22 cellular contexts compared by ENCODE assay signal in the genomic region with DNA sequence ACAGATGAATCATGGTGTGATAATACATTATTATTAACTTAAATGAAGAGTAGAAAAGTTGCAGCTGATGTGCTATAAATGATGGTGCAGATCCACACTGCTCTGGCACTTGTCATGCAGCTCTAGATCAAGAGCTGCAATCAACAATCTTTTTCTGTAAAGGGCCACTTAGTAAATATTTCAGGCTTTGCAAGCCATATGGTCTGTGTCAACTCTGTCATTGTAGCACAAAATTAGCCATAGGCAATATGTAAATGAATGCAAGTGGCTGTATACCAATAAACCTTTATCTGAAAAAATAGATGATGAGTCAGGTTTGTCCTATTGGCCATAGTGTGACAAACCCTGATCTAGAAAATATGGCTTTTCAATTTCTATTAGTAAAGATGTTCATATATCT.
DNase-seq lines count a peak whose midpoint lies in the region; ATAC-seq, FAIRE-seq and TF ChIP-seq lines count a peak whose summit lies in the region.
"Had no signal": no experiment of that assay in that cellular context is flagged by ENCODE, and none has a peak within 500 bp of the region (broad histone marks: within the 10 kb centered on the region; RNA-seq: fewer than 3 reads in every experiment).

No MANE protein-coding gene starts in this region.

- no peak overlapping the region for H2BK12ac ChIP-seq in mesenchymal stem cell (ENCODE audit: low read length in 2 of 2)

- peaks cover 35% of the 10 kb centered on the region for H3K4me1 ChIP-seq in A673 (ENCODE audit: insufficient read depth, low read length, poor library complexity, severe bottlenecking)
- H3K4me1 ChIP-seq in GM12878 (ENCODE audit: control insufficient read depth, insufficient read depth, low read length) = no peaks in the 10 kb centered on the region
- no peaks in the 10 kb centered on the region for H3K4me1 ChIP-seq in mesenchymal stem cell (ENCODE audit: control insufficient read depth, insufficient read depth, low read depth, low read length)
- no peaks in the 10 kb centered on the region for H3K4me1 ChIP-seq in adrenal gland (replicated peaks in 1 of 2)
- H3K4me1 ChIP-seq: A549, Caco-2 had no signal

- BruUV-seq in A673 (replicated peaks; lab: Mats Ljungman, UMichigan) (TSS peak; percentile 90), GM12878 (replicated peaks; lab: Mats Ljungman, UMichigan) (no TSS peak)

- H3K9ac ChIP-seq in GM12878 (ENCODE audit: control insufficient read depth, insufficient read depth, low read length) = no peak overlapping the region
- H3K9ac ChIP-seq in mesenchymal stem cell (ENCODE audit: low read length) = no peak overlapping the region
- H3K9ac ChIP-seq: BLaER1 treated with 17β-estradiol and CSF1 and Interleukin-3, amounts not matched to agents 10 nM and 100 nM had no signal

- intact Hi-C loops in A673 (cut with micrococcal nuclease; ENCODE audit: unreplicated experiment) = loop anchor here (1.0 to 5.0 kb wide), 4 partner anchors 87 to 222 kb away; no protein-coding TSS in a partner anchor
- intact Hi-C loops in GM12878 (cut with micrococcal nuclease; ENCODE audit: unreplicated experiment) = no loop called here
- intact Hi-C loops in adrenal gland (cut with DNase I) = no loop called here

- POLR2A ChIA-PET in A673 (lab: Charles Lee; ENCODE audit: low non-redundant PET) = no interaction called here
- POLR2A ChIA-PET in GM12878 (lab: Charles Lee) = no interaction called here

- no peak for TF ChIP-seq CTCF in A673 (conservative IDR thresholded peaks at IDR 0.05; ENCODE audit: low read depth, low read length)
- no peak for TF ChIP-seq CTCF in GM12878 (IDR thresholded peaks at IDR 0.05 in 2 of 3, conservative IDR thresholded peaks at IDR 0.05 in 1 of 3; ENCODE audit: control insufficient read depth in 2 of 3, extremely low read depth in 1 of 3, insufficient read depth in 1 of 3, low read depth in 3 of 3, low read length in 3 of 3)
- TF ChIP-seq CTCF in adrenal gland (IDR thresholded peaks at IDR 0.05) = no peak

- H2BK120ac ChIP-seq in mesenchymal stem cell (ENCODE audit: low read depth, low read length) = no peak overlapping the region

- no peaks in the 10 kb centered on the region for H4K20me1 ChIP-seq in GM12878 (ENCODE audit: control insufficient read depth, insufficient read depth)
- H4K20me1 ChIP-seq: BLaER1 treated with 17β-estradiol and CSF1 and Interleukin-3, amounts not matched to agents 10 nM and 100 nM had no signal

- H4K8ac ChIP-seq in mesenchymal stem cell (ENCODE audit: low read length) = no peak overlapping the region

- H3K27me3 ChIP-seq in A673 (replicated peaks; ENCODE audit: insufficient read depth, low read depth, low read length, poor library complexity) = no peaks in the 10 kb centered on the region
- no peaks in the 10 kb centered on the region for H3K27me3 ChIP-seq in GM12878 (replicated peaks in 1 of 2; ENCODE audit: control insufficient read depth in 2 of 2, insufficient read depth in 2 of 2, low read length in 1 of 2)
- H3K27me3 ChIP-seq in mesenchymal stem cell (ENCODE audit: control insufficient read depth in 1 of 2, insufficient read depth in 1 of 2, low read length in 2 of 2) = no peaks in the 10 kb centered on the region
- no peaks in the 10 kb centered on the region for H3K27me3 ChIP-seq in adrenal gland
- H3K27me3 ChIP-seq: BLaER1 treated with 17β-estradiol and CSF1 and Interleukin-3, amounts not matched to agents 10 nM and 100 nM had no signal

- H3K23ac ChIP-seq in mesenchymal stem cell (ENCODE audit: low read length in 2 of 2) = no peak overlapping the region

- H3K36me3 ChIP-seq in A673 (ENCODE audit: insufficient read depth, low read length, poor library complexity, severe bottlenecking) (no peaks in the 10 kb centered on the region), GM12878 (ENCODE audit: control insufficient read depth in 2 of 2, insufficient read depth in 2 of 2, low read length in 1 of 2) (no peaks in the 10 kb centered on the region), mesenchymal stem cell (ENCODE audit: control insufficient read depth in 1 of 2, insufficient read depth in 2 of 2, low read depth in 1 of 2, low read length in 2 of 2) (no peaks in the 10 kb centered on the region), adrenal gland (replicated peaks in 1 of 2) (no peaks in the 10 kb centered on the region)
- H3K36me3 ChIP-seq: BLaER1 treated with 17β-estradiol and CSF1 and Interleukin-3, amounts not matched to agents 10 nM and 100 nM had no signal

- no peak for TF ChIP-seq POLR2A in GM12878 (IDR thresholded peaks at IDR 0.05; ENCODE audit: low read depth, low read length)
- no peak for TF ChIP-seq POLR2A in adrenal gland (IDR thresholded peaks at IDR 0.05)

- H3K4me2 ChIP-seq in GM12878 (ENCODE audit: control insufficient read depth, insufficient read depth) (no peak overlapping the region), mesenchymal stem cell (ENCODE audit: low read length, poor library complexity, severe bottlenecking) (no peak overlapping the region)
- H3K4me2 ChIP-seq: A549 had no signal

- RAD21 ChIA-PET in GM12878 (lab: Charles Lee; ENCODE audit: unreplicated experiment) = no interaction called here

- H3K9me3 ChIP-seq in A673 (ENCODE audit: low read depth, low read length, poor library complexity, severe bottlenecking) (peaks cover 20% of the 10 kb centered on the region), GM12878 (replicated peaks; ENCODE audit: control insufficient read depth, insufficient read depth, low read length) (no peaks in the 10 kb centered on the region), mesenchymal stem cell (ENCODE audit: control insufficient read depth, low read length) (peaks cover 15% of the 10 kb centered on the region), adrenal gland (replicated peaks in 1 of 3) (no peaks in the 10 kb centered on the region)
- H3K9me3 ChIP-seq: A549, Caco-2 had no signal

- no peak overlapping the region for H2BK15ac ChIP-seq in mesenchymal stem cell (ENCODE audit: low read depth, poor library complexity, severe bottlenecking)

- no peak overlapping the region for H3K4ac ChIP-seq in mesenchymal stem cell (ENCODE audit: low read depth in 1 of 2, low read length in 2 of 2)

- DNase-seq in A673 (ENCODE audit: low spot score) (peak; percentile 78), RPMI7951 (ENCODE audit: low read depth) (peak; percentile 0), GM12878 (ENCODE audit: low read depth, low spot score) (no peak), mesenchymal stem cell (peak; percentile 75), NCI-H2227 (lab: John Stamatoyannopoulos, UW; ENCODE audit: unreplicated experiment) (no peak), putamen (ENCODE audit: low spot score) (no peak), adrenal gland (no peak)
- DNase-seq: ACHN; Caco-2; Calu3; CD4-positive, alpha-beta T cell; CD8-positive, alpha-beta T cell; DMS79 treated with DMSO at 0.1 percent for 48 hours; GF-D8 had no signal

- no peak overlapping the region for H3K14ac ChIP-seq in mesenchymal stem cell (ENCODE audit: low read length in 2 of 2)

- H3K4me3 ChIP-seq in A673 (ENCODE audit: low read depth, low read length, poor library complexity, severe bottlenecking) (no peak overlapping the region), GM12878 (no peak overlapping the region), mesenchymal stem cell (ENCODE audit: insufficient read depth in 1 of 2, low read depth in 1 of 2, low read length in 2 of 2) (no peak overlapping the region), adrenal gland (no peak overlapping the region)
- H3K4me3 ChIP-seq: A549; BLaER1 treated with 17β-estradiol and CSF1 and Interleukin-3, amounts not matched to agents 10 nM and 100 nM had no signal

- H2AFZ ChIP-seq in GM12878 (ENCODE audit: control insufficient read depth, low read depth, low read length) (no peak overlapping the region), mesenchymal stem cell (ENCODE audit: low read depth, low read length) (no peak overlapping the region)

- no peak overlapping the region for H2BK5ac ChIP-seq in mesenchymal stem cell (ENCODE audit: low read depth, low read length, poor library complexity, severe bottlenecking)

- H3K79me1 ChIP-seq in mesenchymal stem cell (replicated peaks; ENCODE audit: low read length, poor library complexity, severe bottlenecking) = no peaks in the 10 kb centered on the region

- in situ Hi-C loops in GM12878 (cut with MboI) = no loop called here

- CTCF ChIA-PET in A673 (lab: Charles Lee) = no interaction called here
- CTCF ChIA-PET in GM12878 (lab: Yijun Ruan, JAX) = interaction anchor here (0.8 kb wide), 1 partner anchor 8 kb away, joined by 3 read pairs; no protein-coding TSS in a partner anchor

- no peak for TF ChIP-seq RAD21 in GM12878 (IDR thresholded peaks at IDR 0.05; ENCODE audit: insufficient read depth, low read depth, low read length)

- no peak for TF ChIP-seq EP300 in GM12878 (IDR thresholded peaks at IDR 0.05; ENCODE audit: borderline replicate concordance in 1 of 2, control insufficient read depth in 1 of 2, low read depth in 2 of 2, low read length in 2 of 2)

- no peak overlapping the region for H2AK5ac ChIP-seq in mesenchymal stem cell (ENCODE audit: low read length, severe bottlenecking)

- H3K79me2 ChIP-seq in GM12878 (ENCODE audit: control insufficient read depth, insufficient read depth, low read length) = no peaks in the 10 kb centered on the region

- SMC1A ChIA-PET in GM12878 (lab: Charles Lee; ENCODE audit: uncharacterized antibody, unreplicated experiment) = interaction anchor here (0.6 kb wide), 1 partner anchor 55 kb away, joined by 3 read pairs; no protein-coding TSS in a partner anchor

- no peak for ATAC-seq in GM12878
- ATAC-seq: A549; CD8-positive, alpha-beta T cell had no signal

- H3K18ac ChIP-seq in mesenchymal stem cell (ENCODE audit: low read depth in 1 of 2, low read length in 2 of 2) = no peak overlapping the region

- FAIRE-seq in GM12878 (lab: Jason Lieb, UNC) = no peak
- FAIRE-seq: A549, D721Med, G401.6, GM12892, GM18507 had no signal

- H3K27ac ChIP-seq in A673 (ENCODE audit: low read depth, low read length, poor library complexity, severe bottlenecking) = peak overlapping the region; percentile 85
- H3K27ac ChIP-seq in GM12878 (ENCODE audit: control insufficient read depth, insufficient read depth) = no peak overlapping the region
- no peak overlapping the region for H3K27ac ChIP-seq in mesenchymal stem cell (ENCODE audit: low read length, poor library complexity, severe bottlenecking)
- H3K27ac ChIP-seq in adrenal gland = no peak overlapping the region
- H3K27ac ChIP-seq: 22Rv1, A549, C4-2B had no signal

- H4K91ac ChIP-seq in mesenchymal stem cell (ENCODE audit: low read length) = no peak overlapping the region

Comparison
In these comparisons a context has a peak if more than half of its experiments do, and no peak if none do; other contexts are left out.
1. DNase-seq: peak in A673 (single experiment), RPMI7951 (single experiment) and mesenchymal stem cell (single experiment); none in GM12878 (single experiment), NCI-H2227 (single experiment), putamen (single experiment) and adrenal gland (0 of 7).